ENCODE assay signal across 13 cellular contexts in the genomic region with DNA sequence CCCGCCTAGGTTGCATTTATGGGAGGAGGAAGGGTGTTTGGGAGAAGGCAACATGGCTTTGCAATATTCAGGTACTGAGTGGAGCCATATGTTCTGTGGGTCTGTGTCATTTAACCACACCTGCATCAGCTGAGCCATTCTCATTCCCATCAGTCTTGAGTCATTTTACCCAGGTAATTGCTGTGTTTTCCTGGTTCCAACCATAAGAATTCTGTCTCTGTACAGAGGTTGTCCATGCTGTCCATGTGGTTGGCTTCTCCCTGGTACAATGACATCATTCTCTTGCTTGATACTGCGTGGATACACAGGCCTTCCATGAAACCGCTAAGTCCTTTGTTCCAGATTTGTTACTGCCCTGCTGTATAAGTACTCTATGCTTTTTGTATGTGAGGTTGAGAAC. TPM values are rescaled to one million over a fixed set of nuclear protein-coding genes. Genes with fewer than 3 reads are reported as not detected.
A peak's percentile ranks its signal among the peaks of the same experiment; 100 is the strongest.
DNase-seq lines count a peak whose midpoint lies in the region; ATAC-seq and TF ChIP-seq lines count a peak whose summit lies in the region.
"Had no signal": no experiment of that assay in that cellular context is flagged by ENCODE, and none has a peak within 500 bp of the region (broad histone marks: within the 10 kb centered on the region; RNA-seq: fewer than 3 reads in every experiment).

No MANE protein-coding gene starts in this region.

- BruUV-seq in MCF 10A (replicated peaks; lab: Mats Ljungman, UMichigan) = no TSS peak
- no TSS peak for BruUV-seq in mammary epithelial cell (replicated peaks; lab: Mats Ljungman, UMichigan)

- TF ChIP-seq CTCF in MCF 10A (IDR thresholded peaks at IDR 0.05; ENCODE audit: unreplicated experiment) (no peak), breast epithelium (IDR thresholded peaks at IDR 0.05) (no peak), mammary epithelial cell (conservative IDR thresholded peaks at IDR 0.05 in 1 of 2, IDR thresholded peaks at IDR 0.05 in 1 of 2; ENCODE audit: extremely low read depth in 1 of 2, insufficient read depth in 1 of 2, low read depth in 1 of 2, low read length in 2 of 2) (no peak), foreskin keratinocyte (conservative IDR thresholded peaks at IDR 0.05) (no peak)

- no peak overlapping the region for H2AFZ ChIP-seq in mammary epithelial cell (ENCODE audit: low read depth, low read length)

- dilution Hi-C loops in mammary epithelial cell (cut with HindIII; ENCODE audit: low sequenced_read_pairs) = no loop called here

- no peak overlapping the region for H3K4me3 ChIP-seq in breast epithelium
- no peak overlapping the region for H3K4me3 ChIP-seq in mammary epithelial cell (replicated peaks in 1 of 3; ENCODE audit: insufficient read depth in 1 of 3, low read depth in 2 of 3, low read length in 3 of 3)

- no peaks in the 10 kb centered on the region for H3K9me3 ChIP-seq in breast epithelium
- no peaks in the 10 kb centered on the region for H3K9me3 ChIP-seq in mammary epithelial cell (replicated peaks; ENCODE audit: insufficient read depth, low read length)

- DNase-seq in MCF 10A (ENCODE audit: unreplicated experiment) (no peak), breast epithelium (ENCODE audit: low spot score in 2 of 2) (no peak), mammary epithelial cell (peak; percentile 66), foreskin keratinocyte (peak; percentile 28 to 69), NCI-H146 treated with DMSO at 0.1 percent for 48 hours (lab: John Stamatoyannopoulos, UW; ENCODE audit: unreplicated experiment) (no peak), GDM1 (lab: John Stamatoyannopoulos, UW) (no peak)
- DNase-seq: C1 segment of cervical spinal cord; CD4-positive, alpha-beta T cell; DMS79; GOT3; H9 had no signal

- no peaks in the 10 kb centered on the region for H3K4me1 ChIP-seq in breast epithelium
- peaks cover 11% of the 10 kb centered on the region for H3K4me1 ChIP-seq in mammary epithelial cell (ENCODE audit: insufficient read depth, low read length)
- H3K4me1 ChIP-seq in foreskin keratinocyte = peaks cover 20% of the 10 kb centered on the region

- H3K27me3 Mint-ChIP-seq in MCF 10A (ENCODE audit: insufficient read depth, unreplicated experiment) = no peaks in the 10 kb centered on the region
- H3K27me3 Mint-ChIP-seq: B cell; CD4-positive, alpha-beta T cell had no signal

- WGBS in mammary epithelial cell (ENCODE audit: low coverage, missing lambda C conversion rate) = 67% methylated on average over 3 of the region's 3 CpGs

- H4K20me1 ChIP-seq in mammary epithelial cell (ENCODE audit: insufficient read depth, low read length) = no peaks in the 10 kb centered on the region

- H3K4me3 Mint-ChIP-seq in MCF 10A (ENCODE audit: unreplicated experiment) = no peak overlapping the region
- H3K4me3 Mint-ChIP-seq: B cell; CD4-positive, alpha-beta T cell; H9 had no signal

- H3K36me3 ChIP-seq in breast epithelium (no peaks in the 10 kb centered on the region), mammary epithelial cell (ENCODE audit: insufficient read depth, low read length) (no peaks in the 10 kb centered on the region)

- no peak overlapping the region for H3K4me2 ChIP-seq in mammary epithelial cell (ENCODE audit: insufficient read depth, low read depth, low read length)

- CTCF ChIA-PET in MCF 10A (lab: Yijun Ruan, JAX) = no interaction called here
- CTCF ChIA-PET in mammary epithelial cell (lab: Charles Lee; ENCODE audit: low non-redundant PET) = no interaction called here

- no peak overlapping the region for H3K27ac ChIP-seq in breast epithelium
- no peak overlapping the region for H3K27ac ChIP-seq in mammary epithelial cell (ENCODE audit: insufficient read depth, low read depth, low read length)
- no peak overlapping the region for H3K27ac ChIP-seq in foreskin keratinocyte

- peak overlapping the region; percentile 16 for H3K27ac Mint-ChIP-seq in MCF 10A (ENCODE audit: low read depth, unreplicated experiment)
- H3K27ac Mint-ChIP-seq: B cell; CD4-positive, alpha-beta T cell; H9 had no signal

- no peaks in the 10 kb centered on the region for H3K9me3 Mint-ChIP-seq in MCF 10A (ENCODE audit: unreplicated experiment)
- H3K9me3 Mint-ChIP-seq: CD4-positive, alpha-beta T cell; H9 had no signal

- no peaks in the 10 kb centered on the region for H3K79me2 ChIP-seq in mammary epithelial cell (ENCODE audit: insufficient read depth, low read length)

- H3K9ac ChIP-seq in mammary epithelial cell (ENCODE audit: insufficient read depth, low read length) = no peak overlapping the region

- no peaks in the 10 kb centered on the region for H3K4me1 Mint-ChIP-seq in MCF 10A (ENCODE audit: insufficient read depth, unreplicated experiment)
- H3K4me1 Mint-ChIP-seq: H9 had no signal

- H3K27me3 ChIP-seq in breast epithelium (no peaks in the 10 kb centered on the region), mammary epithelial cell (ENCODE audit: insufficient read depth, low read length) (no peaks in the 10 kb centered on the region), foreskin keratinocyte (no peaks in the 10 kb centered on the region)

- H3K36me3 Mint-ChIP-seq in MCF 10A (ENCODE audit: insufficient read depth, unreplicated experiment) = no peaks in the 10 kb centered on the region

- POLR2A ChIA-PET in MCF 10A (lab: Yijun Ruan, JAX) = no interaction called here

- in situ Hi-C loops in mammary epithelial cell (cut with MboI; ENCODE audit: low sequenced_read_pairs in 2 of 2) = no loop called here

- ATAC-seq in foreskin keratinocyte (peak; percentile 52), HG03571 (IDR thresholded peaks at IDR 0.05; ENCODE audit: unreplicated experiment) (no peak)

- intact Hi-C loops in MCF 10A (cut with micrococcal nuclease) (no loop called here), breast epithelium (cut with DNase I; ENCODE audit: low total_unique reads) (no loop called here), mammary epithelial cell (cut with micrococcal nuclease) (no loop called here)

- TF ChIP-seq POLR2A in breast epithelium (IDR thresholded peaks at IDR 0.05) = no peak

RNA-seq across cellular contexts. Expression of a gene that starts 45.4 kb away (rescaled TPM):
- total RNA-seq in MCF 10A (2022) = 13.4 and 17.5 TPM in 2 replicates
- 10 to 100 TPM in 2 of 3 donors, 1 to 10 TPM in 1; 9.8 to 19.8 (median 10.7) TPM for total RNA-seq in breast epithelium
- total RNA-seq in mammary epithelial cell = 10 to 100 TPM in 1 of 2 donors, 1 to 10 TPM in 1; 8.7 to 24.0 TPM
- polyA plus RNA-seq in mammary epithelial cell = 24.2 TPM
- polyA minus RNA-seq in mammary epithelial cell = 17.8 TPM
- 38.0 and 40.7 TPM in 2 replicates for total RNA-seq in foreskin keratinocyte
- polyA plus RNA-seq in foreskin keratinocyte = 18.6 and 25.8 TPM in 2 replicates

Comparison
In these comparisons a context has a peak if more than half of its experiments do, and no peak if none do; other contexts are left out.
1. DNase-seq: peak in mammary epithelial cell (single experiment) and foreskin keratinocyte (2 of 2); none in MCF 10A (single experiment), breast epithelium (0 of 2), NCI-H146 treated with DMSO at 0.1 percent for 48 hours (single experiment) and GDM1 (single experiment).